11 cellular contexts compared by ENCODE assay signal in the genomic region with DNA sequence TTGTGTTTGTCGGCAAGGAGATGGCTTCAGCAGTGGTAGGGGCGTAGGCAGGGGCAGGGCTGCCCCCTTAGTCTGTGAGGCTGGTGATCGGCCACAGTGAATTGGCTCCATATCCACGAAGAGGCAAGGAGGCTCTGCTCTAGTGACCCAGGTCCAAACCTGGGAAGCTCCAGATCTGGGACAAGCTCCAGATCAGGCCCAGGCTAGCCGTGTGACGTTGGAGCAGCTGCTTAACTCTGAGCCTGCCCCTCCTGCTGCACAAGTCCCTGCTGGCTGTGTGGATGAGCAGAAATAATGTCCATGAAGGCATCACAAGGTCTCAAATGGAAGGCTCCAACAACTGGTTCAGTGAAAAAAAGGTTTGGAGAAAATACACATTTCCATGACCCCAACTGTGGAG.
A peak's percentile ranks its signal among the peaks of the same experiment; 100 is the strongest.
DNase-seq lines count a peak whose midpoint lies in the region; TF ChIP-seq lines count a peak whose summit lies in the region.
"Had no signal": no experiment of that assay in that cellular context is flagged by ENCODE, and none has a peak within 500 bp of the region (broad histone marks: within the 10 kb centered on the region; RNA-seq: fewer than 3 reads in every experiment).

No MANE protein-coding gene starts in this region.

- DNase-seq in NCI-H2171 treated with DMSO at 0.1 percent for 48 hours (lab: John Stamatoyannopoulos, UW) (peak; percentile 14), NCI-H2171 (lab: John Stamatoyannopoulos, UW) (no peak), SJCRH30 (peak; percentile 32 to 58), glutamatergic neuron (no peak), retina (peak; percentile 52), mesendoderm (no peak), cerebellar cortex (ENCODE audit: low spot score) (no peak)
- no peak for DNase-seq in stimulated activated CD8-positive, alpha-beta memory T cell treated with anti-CD3 and anti-CD28 coated beads, Interleukin-4, amount 100 ng/mL, for 48 hours
- DNase-seq: RPMI8226 had no signal

- no peak overlapping the region for H2AK5ac ChIP-seq in mesendoderm (ENCODE audit: low read length)

- H3K9ac ChIP-seq in mesendoderm (ENCODE audit: low read length) = no peak overlapping the region

- peak overlapping the region; percentile 59 for H3K4me3 Mint-ChIP-seq in glutamatergic neuron (ENCODE audit: unreplicated experiment)

- no peak overlapping the region for H4K8ac ChIP-seq in mesendoderm (ENCODE audit: low read depth, low read length)

- H3K27me3 ChIP-seq in SJCRH30 = no peaks in the 10 kb centered on the region
- no peaks in the 10 kb centered on the region for H3K27me3 ChIP-seq in mesendoderm (ENCODE audit: insufficient read depth, low read length, poor library complexity)

- no peak overlapping the region for H3K18ac ChIP-seq in mesendoderm (ENCODE audit: low read length)

- no peak overlapping the region for H2BK15ac ChIP-seq in mesendoderm (replicated peaks; ENCODE audit: low read depth)

- H3K27ac ChIP-seq in SJCRH30 (no peak overlapping the region), mesendoderm (ENCODE audit: low read depth, low read length) (no peak overlapping the region)
- H3K27ac ChIP-seq: 22Rv1 had no signal

- no peaks in the 10 kb centered on the region for H3K36me3 Mint-ChIP-seq in glutamatergic neuron (ENCODE audit: unreplicated experiment)
- H3K36me3 Mint-ChIP-seq: CD14-positive monocyte had no signal

- H3K4ac ChIP-seq in mesendoderm (ENCODE audit: low read depth, low read length) = no peak overlapping the region

- H3K4me1 ChIP-seq in SJCRH30 (peaks cover 18% of the 10 kb centered on the region), mesendoderm (ENCODE audit: control insufficient read depth, low read depth, low read length) (peaks cover 2% of the 10 kb centered on the region)

- H2BK5ac ChIP-seq in mesendoderm (ENCODE audit: low read length) = no peak overlapping the region

- H2BK120ac ChIP-seq in mesendoderm (ENCODE audit: low read depth, low read length) = no peak overlapping the region

- no peak overlapping the region for H4K5ac ChIP-seq in mesendoderm (ENCODE audit: low read length)

- no peak overlapping the region for H3K4me2 ChIP-seq in mesendoderm (ENCODE audit: low read length)

- H3K23ac ChIP-seq in mesendoderm (ENCODE audit: low read length) = no peak overlapping the region

- H3K9me3 ChIP-seq in SJCRH30 (replicated peaks) = no peaks in the 10 kb centered on the region

- no peak overlapping the region for H3K27ac Mint-ChIP-seq in glutamatergic neuron (ENCODE audit: unreplicated experiment)
- H3K27ac Mint-ChIP-seq: CD14-positive monocyte had no signal

- H3K4me1 Mint-ChIP-seq in glutamatergic neuron (ENCODE audit: low read depth, unreplicated experiment) = peaks cover 30% of the 10 kb centered on the region

- peaks cover 14% of the 10 kb centered on the region for H3K9me3 Mint-ChIP-seq in glutamatergic neuron (ENCODE audit: unreplicated experiment)

- H3K27me3 Mint-ChIP-seq in glutamatergic neuron (ENCODE audit: unreplicated experiment) = peaks cover 17% of the 10 kb centered on the region

- H3K79me2 ChIP-seq in mesendoderm (ENCODE audit: control insufficient read depth, insufficient read depth, low read length) = no peaks in the 10 kb centered on the region

- no peaks in the 10 kb centered on the region for H3K79me1 ChIP-seq in mesendoderm (ENCODE audit: low read length)

- H3K4me3 ChIP-seq in SJCRH30 (no peak overlapping the region), mesendoderm (ENCODE audit: low read length) (no peak overlapping the region)

- H3K36me3 ChIP-seq in SJCRH30 (no peaks in the 10 kb centered on the region), mesendoderm (ENCODE audit: control insufficient read depth, insufficient read depth, low read length) (no peaks in the 10 kb centered on the region)

- no peak overlapping the region for H3K56ac ChIP-seq in mesendoderm (ENCODE audit: low read length)

- TF ChIP-seq CTCF in glutamatergic neuron (IDR thresholded peaks at IDR 0.05; ENCODE audit: partially characterized antibody, unreplicated experiment) = no peak

- no CpG with 5 or more reads among the region's 6 CpGs for WGBS in mesendoderm (ENCODE audit: extremely low coverage, insufficient coverage, low lambda C conversion rate)

Comparison
In these comparisons a context has a peak if more than half of its experiments do, and no peak if none do; other contexts are left out.
1. DNase-seq: peak in NCI-H2171 treated with DMSO at 0.1 percent for 48 hours (single experiment), SJCRH30 (2 of 2) and retina (single experiment); none in NCI-H2171 (single experiment), glutamatergic neuron (single experiment), mesendoderm (single experiment), cerebellar cortex (single experiment) and stimulated activated CD8-positive, alpha-beta memory T cell treated with anti-CD3 and anti-CD28 coated beads, Interleukin-4, amount 100 ng/mL, for 48 hours (single experiment).